In genomic region chr13:75151081-75151643, GRCh38 we compare ENCODE assay signal across 20 cellular contexts.
DNase-seq lines count a peak whose midpoint lies in the region; ATAC-seq and TF ChIP-seq lines count a peak whose summit lies in the region.
"Had no signal": no experiment of that assay in that cellular context is flagged by ENCODE, and none has a peak within 500 bp of the region (broad histone marks: within the 10 kb centered on the region; RNA-seq: fewer than 3 reads in every experiment).

No MANE protein-coding gene starts in this region.

- peak; percentile 43 for DNase-seq in EL
- DNase-seq in adipocyte (ENCODE audit: low read depth) = peak; percentile 77
- DNase-seq in fibroblast of mammary gland (ENCODE audit: low read depth) = peak; percentile 79
- DNase-seq in NCI-H524 treated with DMSO at 0.1 percent for 48 hours (lab: John Stamatoyannopoulos, UW) = no peak
- no peak for DNase-seq in NCI-H2227 treated with DMSO at 0.1 percent for 48 hours (lab: John Stamatoyannopoulos, UW)
- DNase-seq: ACHN; activated CD4-positive, CD25-positive, alpha-beta regulatory T cell treated with anti-CD3 and anti-CD28 coated beads, Interleukin-2, amount 50 U/mL, for 72 hours; activated naive CD4-positive, alpha-beta T cell treated with anti-CD3 and anti-CD28 coated beads, Interleukin-2, amount 50 U/mL, for 16 hours; activated T-cell treated with anti-CD3 and anti-CD28 coated beads, Interleukin-2, amount 50 U/mL, for 48 hours; colonic mucosa; GDM1; NCI-H1105; NCI-H2107; NCI-H526; stimulated activated CD4-positive, alpha-beta T cell treated with anti-CD3 and anti-CD28 coated beads, Interleukin-2, amount 100 ng/mL, for 24 hours; stimulated activated naive CD4-positive, alpha-beta T cell treated with Interleukin-2 at 50 U/mL for 16 hours had no signal

- ATAC-seq in GM19023 (IDR thresholded peaks at IDR 0.05; ENCODE audit: unreplicated experiment) = no peak
- ATAC-seq in HG02588 (IDR thresholded peaks at IDR 0.05; ENCODE audit: unreplicated experiment) = no peak
- ATAC-seq: natural killer cell treated with Interleukin-12 subunit alpha and Interleukin-12 subunit beta and Interleukin-15 and Interleukin-18, amount 100 ng/mL, for 72 hours had no signal

- H2AFZ ChIP-seq in neuron (ENCODE audit: low read depth, low read length) = peak overlapping the region; percentile 65

- H3K27me3 ChIP-seq in adipocyte (replicated peaks; ENCODE audit: control insufficient read depth, insufficient read depth, low read length) (no peaks in the 10 kb centered on the region), neuron (ENCODE audit: insufficient read depth, low read length) (no peaks in the 10 kb centered on the region)
- H3K27me3 ChIP-seq: colonic mucosa had no signal

- H3K36me3 ChIP-seq in adipocyte (ENCODE audit: control insufficient read depth, insufficient read depth, low read length, severe bottlenecking) (no peaks in the 10 kb centered on the region), neuron (ENCODE audit: insufficient read depth, low read length) (no peaks in the 10 kb centered on the region)
- H3K36me3 ChIP-seq: colonic mucosa had no signal

- no peak overlapping the region for H3K4me3 ChIP-seq in adipocyte (ENCODE audit: low read length)
- no peak overlapping the region for H3K4me3 ChIP-seq in fibroblast of mammary gland (ENCODE audit: control insufficient read depth, low read depth, low read length)
- H3K4me3 ChIP-seq in neuron (ENCODE audit: low read length) = no peak overlapping the region
- H3K4me3 ChIP-seq: colonic mucosa had no signal

- H3K9me3 ChIP-seq in adipocyte (ENCODE audit: control insufficient read depth, low read length) (peaks cover 3% of the 10 kb centered on the region), neuron (ENCODE audit: low read length) (peaks cover 5% of the 10 kb centered on the region)
- H3K9me3 ChIP-seq: colonic mucosa had no signal

- H3K4me1 ChIP-seq in adipocyte (ENCODE audit: control insufficient read depth, insufficient read depth, low read length) = peaks cover 30% of the 10 kb centered on the region
- peaks cover 6% of the 10 kb centered on the region for H3K4me1 ChIP-seq in neuron (ENCODE audit: insufficient read depth, low read length)
- H3K4me1 ChIP-seq: colonic mucosa had no signal

- H3K9ac ChIP-seq in adipocyte (ENCODE audit: low read length) = no peak overlapping the region

- TF ChIP-seq CTCF in fibroblast of mammary gland (conservative IDR thresholded peaks at IDR 0.05; ENCODE audit: control insufficient read depth, insufficient read depth, low read depth, low read length) = no peak

Comparison
In these comparisons a context has a peak if more than half of its experiments do, and no peak if none do; other contexts are left out.
1. DNase-seq: peak in EL (single experiment), adipocyte (single experiment) and fibroblast of mammary gland (single experiment); none in NCI-H524 treated with DMSO at 0.1 percent for 48 hours (single experiment) and NCI-H2227 treated with DMSO at 0.1 percent for 48 hours (single experiment).